In the genomic region with DNA sequence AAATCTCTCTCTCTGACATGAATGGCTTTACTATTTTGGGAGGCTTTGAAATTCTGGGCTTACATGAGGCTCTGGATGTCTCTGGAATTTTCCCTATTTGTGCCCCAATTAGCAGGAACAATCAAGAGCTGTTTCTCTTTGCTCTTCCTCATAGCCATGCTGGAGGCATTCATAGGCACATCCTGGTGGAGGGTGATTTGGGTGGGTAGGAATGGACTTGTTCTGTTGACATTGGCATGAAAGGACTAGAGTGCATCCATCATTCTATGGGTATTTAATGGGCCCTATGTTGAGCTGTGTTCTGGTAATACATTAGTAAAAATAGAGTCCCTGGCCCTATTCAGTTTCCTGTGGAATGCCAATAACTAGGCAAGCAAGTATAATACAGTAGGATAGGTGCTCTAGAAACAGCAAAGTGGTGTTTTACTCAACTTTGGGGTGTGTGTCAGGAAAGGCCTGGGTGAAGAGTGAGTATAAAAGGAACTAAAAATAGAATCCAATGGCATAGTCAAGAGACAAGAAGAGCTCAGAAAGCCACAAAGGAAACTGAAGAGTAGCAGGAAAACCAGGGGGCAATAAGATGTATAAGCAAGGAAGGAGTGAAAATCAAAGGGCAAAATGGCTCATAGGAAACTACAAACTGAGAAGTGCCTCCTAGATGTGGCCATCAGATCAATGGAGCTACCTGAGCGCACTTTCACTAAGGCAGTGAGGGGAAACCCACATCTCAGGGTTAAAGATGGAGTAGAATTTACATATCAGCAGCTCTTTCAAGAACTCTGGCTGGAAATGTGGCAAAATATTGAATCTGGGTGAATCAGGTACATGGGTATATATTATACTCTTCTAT, we compare ENCODE assay signal across 20 cellular contexts. TPM values are rescaled to one million over a fixed set of nuclear protein-coding genes. Genes with fewer than 3 reads are reported as not detected.
DNase-seq lines count a peak whose midpoint lies in the region; ATAC-seq and TF ChIP-seq lines count a peak whose summit lies in the region.
"Had no signal": no experiment of that assay in that cellular context is flagged by ENCODE, and none has a peak within 500 bp of the region (broad histone marks: within the 10 kb centered on the region; RNA-seq: fewer than 3 reads in every experiment).

No MANE protein-coding gene starts in this region.

- no peaks in the 10 kb centered on the region for H3K27me3 ChIP-seq in heart right ventricle
- no peaks in the 10 kb centered on the region for H3K27me3 ChIP-seq in vagina
- H3K27me3 ChIP-seq in Peyer's patch: no peaks in the 10 kb centered on the region

- peaks cover 3% of the 10 kb centered on the region for H3K27me3 Mint-ChIP-seq in nephron (ENCODE audit: low read depth)
- H3K27me3 Mint-ChIP-seq: activated T-helper 17 cell treated with anti-CD3 and anti-CD28 coated beads, Interleukin-2, amount 50 U/mL, for 72 hours had no signal

- ATAC-seq in heart right ventricle (no peak), Right ventricle myocardium inferior (no peak)
- ATAC-seq: activated T-helper 17 cell treated with anti-CD3 and anti-CD28 coated beads, Interleukin-2, amount 50 U/mL, for 72 hours; HCT116; stimulated activated memory B cell treated with anti-CD40 and anti-IgM and Interleukin-4, amounts not matched to agents 10 μg/mL and 1 μg/mL and 100 μg/mL, for 72 hours had no signal

- H3K4me3 Mint-ChIP-seq in nephron: no peak overlapping the region
- H3K4me3 Mint-ChIP-seq: activated T-helper 17 cell treated with anti-CD3 and anti-CD28 coated beads, Interleukin-2, amount 50 U/mL, for 72 hours; naive B cell; stimulated activated memory B cell treated with anti-CD40 and anti-IgM and Interleukin-4, amounts not matched to agents 10 μg/mL and 1 μg/mL and 100 μg/mL, for 72 hours; T-helper 2 cell treated with Interferon-gamma antibody and Interleukin-4, amounts not matched to agents 5 μg/mL and 100 μg/mL, for 36 hours had no signal

- H3K4me1 Mint-ChIP-seq in nephron: peaks cover 43% of the 10 kb centered on the region
- H3K4me1 Mint-ChIP-seq: stimulated activated memory B cell treated with anti-CD40 and anti-IgM and Interleukin-4, amounts not matched to agents 10 μg/mL and 1 μg/mL and 100 μg/mL, for 72 hours had no signal

- intact Hi-C loops in heart right ventricle (cut with DNase I) (no loop called here), Right ventricle myocardium inferior (cut with DNase I) (no loop called here), vagina (cut with DNase I) (no loop called here)

- no peaks in the 10 kb centered on the region for H3K36me3 Mint-ChIP-seq in nephron (ENCODE audit: low read depth)
- H3K36me3 Mint-ChIP-seq: naive B cell; stimulated activated memory B cell treated with anti-CD40 and anti-IgM and Interleukin-4, amounts not matched to agents 10 μg/mL and 1 μg/mL and 100 μg/mL, for 72 hours had no signal

- H3K27ac Mint-ChIP-seq in nephron: peak overlapping the region; percentile 88 to 96 (median 95)
- H3K27ac Mint-ChIP-seq: activated T-helper 17 cell treated with anti-CD3 and anti-CD28 coated beads, Interleukin-2, amount 50 U/mL, for 72 hours; stimulated activated memory B cell treated with anti-CD40 and anti-IgM and Interleukin-4, amounts not matched to agents 10 μg/mL and 1 μg/mL and 100 μg/mL, for 72 hours; T-helper 2 cell treated with Interferon-gamma antibody and Interleukin-4, amounts not matched to agents 5 μg/mL and 100 μg/mL, for 36 hours had no signal

- WGBS in heart right ventricle, 2 donors: 93 to 94% methylated on average over 1 of the region's 1 CpG

- H3K4me1 ChIP-seq in heart right ventricle (peaks cover 10 to 66% (median 47%) of the 10 kb centered on the region in 9 donors), vagina (peaks cover 41% of the 10 kb centered on the region), Peyer's patch (peaks cover 0 to 21% (median 0%) of the 10 kb centered on the region in 4 donors)

- TF ChIP-seq CTCF in heart right ventricle (IDR thresholded peaks at IDR 0.05) (no peak), nephron (IDR thresholded peaks at IDR 0.05; ENCODE audit: unreplicated experiment in 3 of 3) (no peak), vagina (IDR thresholded peaks at IDR 0.05) (no peak), Peyer's patch (IDR thresholded peaks at IDR 0.05) (no peak)

- TF ChIP-seq POLR2A in vagina (IDR thresholded peaks at IDR 0.05): no peak
- TF ChIP-seq POLR2A in Peyer's patch (IDR thresholded peaks at IDR 0.05): no peak

- H3K27ac ChIP-seq in heart right ventricle: peak overlapping the region in 8 of 10 donors; percentile 69 to 90 (median 83)
- peak overlapping the region; percentile 81 for H3K27ac ChIP-seq in cingulate gyrus (ENCODE audit: low read depth, low read length)
- peak overlapping the region; percentile 91 for H3K27ac ChIP-seq in vagina
- peak overlapping the region in 2 of 4 donors; percentile 62 to 77 for H3K27ac ChIP-seq in Peyer's patch
- H3K27ac ChIP-seq: HL-60 had no signal

- H3K9me3 ChIP-seq in heart right ventricle (no peaks in the 10 kb centered on the region), vagina (no peaks in the 10 kb centered on the region), Peyer's patch (no peaks in the 10 kb centered on the region)

- no peaks in the 10 kb centered on the region for H3K9me3 Mint-ChIP-seq in nephron
- H3K9me3 Mint-ChIP-seq: stimulated activated memory B cell treated with anti-CD40 and anti-IgM and Interleukin-4, amounts not matched to agents 10 μg/mL and 1 μg/mL and 100 μg/mL, for 72 hours had no signal

- H3K36me3 ChIP-seq in heart right ventricle: no peaks in the 10 kb centered on the region
- H3K36me3 ChIP-seq in vagina: no peaks in the 10 kb centered on the region
- no peaks in the 10 kb centered on the region for H3K36me3 ChIP-seq in Peyer's patch

- H3K4me3 ChIP-seq in heart right ventricle: no peak overlapping the region
- H3K4me3 ChIP-seq in vagina: no peak overlapping the region
- H3K4me3 ChIP-seq in Peyer's patch: no peak overlapping the region

- no peak for DNase-seq in heart right ventricle
- no peak for DNase-seq in Right ventricle myocardium inferior (ENCODE audit: missing footprints)
- peak in 1 of 2 donors; percentile 32 for DNase-seq in vagina (ENCODE audit: extremely low spot score in 2 of 2)
- DNase-seq in DMS53 (lab: John Stamatoyannopoulos, UW): no peak
- DNase-seq in T-helper 9 cell: no peak
- no peak for DNase-seq in Peyer's patch
- DNase-seq: ACHN; aorta; Calu3; effector CD8-positive, alpha-beta T cell; naive B cell; NCI-H2029; NCI-H526 had no signal

RNA-seq across cellular contexts. Expression of gene CWC15, which starts 45.0 kb away (rescaled TPM):
- total RNA-seq in heart right ventricle (10 to 100 TPM; 53.1 to 75.4 (median 67.3) TPM), Right ventricle myocardium inferior (79.1 TPM), vagina (38.1 TPM), Peyer's patch (10 to 100 TPM; 34.7 to 66.8 (median 44.4) TPM)
- 100 to 1,000 TPM in 1 of 2 donors, 10 to 100 TPM in 1; 71.6 to 196 TPM for polyA plus RNA-seq in heart right ventricle

RNA-seq across cellular contexts. Expression of gene KDM4D, which starts 45.1 kb away (rescaled TPM):
- total RNA-seq in heart right ventricle (1 to 10 TPM in 6 of 10 donors, under 1 TPM in 4; 0.79 to 1.3 (median 1.0) TPM), Right ventricle myocardium inferior (0.54 TPM), vagina (0.25 TPM), Peyer's patch (under 1 TPM in 1 of 4 donors, not detected in 3; 0.54 TPM)
- polyA plus RNA-seq in heart right ventricle: under 1 TPM; 0.22 to 0.57 TPM
